13 cellular contexts compared by ENCODE assay signal in the genomic region with DNA sequence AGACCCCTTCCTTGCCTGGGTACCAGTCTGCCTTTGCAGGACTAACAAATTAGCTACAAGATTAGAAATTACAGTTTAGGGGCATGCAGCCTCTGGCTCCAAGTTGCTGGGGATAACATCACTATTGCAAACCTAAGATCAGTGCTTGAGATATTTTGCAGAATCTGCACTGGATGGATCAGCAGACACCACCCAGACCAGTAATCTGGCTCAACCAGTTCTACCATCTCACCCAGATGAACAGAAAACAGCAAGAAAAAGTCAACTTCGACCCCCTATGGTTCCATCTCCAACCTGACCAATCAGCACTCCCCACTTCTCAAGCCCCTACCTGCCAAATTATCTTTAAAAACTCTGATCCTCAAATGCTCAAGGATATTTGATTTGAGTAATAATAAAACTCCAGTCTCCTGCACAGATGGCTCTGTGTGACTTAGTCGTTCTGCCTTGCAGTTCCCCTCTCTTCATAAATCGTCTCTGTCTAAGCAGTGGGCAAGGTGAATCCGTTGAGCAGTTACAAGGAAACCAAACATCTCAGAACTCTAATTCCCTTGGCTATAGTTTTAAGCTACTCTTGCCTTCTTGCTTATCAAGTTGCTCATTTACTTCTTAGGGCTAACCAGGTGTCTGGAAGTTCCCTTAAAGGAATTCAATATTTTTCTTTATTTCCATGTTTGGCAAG. TPM values are rescaled to one million over a fixed set of nuclear protein-coding genes. Genes with fewer than 3 reads are reported as not detected.
DNase-seq lines count a peak whose midpoint lies in the region; TF ChIP-seq lines count a peak whose summit lies in the region.
"Had no signal": no experiment of that assay in that cellular context is flagged by ENCODE, and none has a peak within 500 bp of the region (broad histone marks: within the 10 kb centered on the region; RNA-seq: fewer than 3 reads in every experiment).

No MANE protein-coding gene starts in this region.

- in situ Hi-C loops in GM23248 (cut with MboI) = no loop called here

- H4K20me1 ChIP-seq in GM23248 (ENCODE audit: insufficient read depth) = no peaks in the 10 kb centered on the region
- no peaks in the 10 kb centered on the region for H4K20me1 ChIP-seq in neural progenitor cell (ENCODE audit: low read depth)

- H3K9ac ChIP-seq in GM23248 (no peak overlapping the region), neural progenitor cell (no peak overlapping the region)

- H3K9me2 ChIP-seq in GM23248 (ENCODE audit: insufficient read depth) = no peaks in the 10 kb centered on the region

- H3K27ac Mint-ChIP-seq in Caco-2 (ENCODE audit: unreplicated experiment) (peak overlapping the region; percentile 5), neural progenitor cell (no peak overlapping the region), glutamatergic neuron (ENCODE audit: unreplicated experiment) (no peak overlapping the region)
- H3K27ac Mint-ChIP-seq in activated T-helper 1 cell treated with anti-CD3 and anti-CD28 coated beads, Interleukin-12 subunit alpha, Interleukin-12 subunit beta, Interleukin-2, Interleukin-4 antibody, amounts not matched to agents 30 ng/mL and 10 ng/mL and 1 ng/mL, durations not matched to agents 14 hours and 24 hours and 36 hours = peak overlapping the region; percentile 80

- H3K9me3 ChIP-seq in Caco-2 = no peaks in the 10 kb centered on the region
- no peaks in the 10 kb centered on the region for H3K9me3 ChIP-seq in GM23248 (ENCODE audit: low read depth)
- H3K9me3 ChIP-seq in neural progenitor cell (ENCODE audit: low read depth) = no peaks in the 10 kb centered on the region
- H3K9me3 ChIP-seq: SJCRH30, suprapubic skin had no signal

- peaks cover 8% of the 10 kb centered on the region for H3K27me3 Mint-ChIP-seq in Caco-2 (ENCODE audit: insufficient read depth, unreplicated experiment)
- no peaks in the 10 kb centered on the region for H3K27me3 Mint-ChIP-seq in activated T-helper 1 cell treated with anti-CD3 and anti-CD28 coated beads, Interleukin-12 subunit alpha, Interleukin-12 subunit beta, Interleukin-2, Interleukin-4 antibody, amounts not matched to agents 30 ng/mL and 10 ng/mL and 1 ng/mL, durations not matched to agents 14 hours and 24 hours and 36 hours (ENCODE audit: insufficient read depth)
- H3K27me3 Mint-ChIP-seq in neural progenitor cell (ENCODE audit: insufficient read depth, low read depth) = no peaks in the 10 kb centered on the region
- no peaks in the 10 kb centered on the region for H3K27me3 Mint-ChIP-seq in glutamatergic neuron (ENCODE audit: unreplicated experiment)

- H3K79me2 ChIP-seq in GM23248 (ENCODE audit: insufficient read depth) = no peaks in the 10 kb centered on the region
- no peaks in the 10 kb centered on the region for H3K79me2 ChIP-seq in neural progenitor cell (ENCODE audit: low read depth)

- H3K4me3 Mint-ChIP-seq in Caco-2 (ENCODE audit: unreplicated experiment) = peak overlapping the region; percentile 14
- H3K4me3 Mint-ChIP-seq in activated T-helper 1 cell treated with anti-CD3 and anti-CD28 coated beads, Interleukin-12 subunit alpha, Interleukin-12 subunit beta, Interleukin-2, Interleukin-4 antibody, amounts not matched to agents 30 ng/mL and 10 ng/mL and 1 ng/mL, durations not matched to agents 14 hours and 24 hours and 36 hours = no peak overlapping the region
- H3K4me3 Mint-ChIP-seq in neural progenitor cell = no peak overlapping the region
- no peak overlapping the region for H3K4me3 Mint-ChIP-seq in glutamatergic neuron (ENCODE audit: unreplicated experiment)

- 17 to 20% methylated on average over 4 of the region's 4 CpGs for WGBS in GM23248 (ENCODE audit: low coverage in 1 of 2, low lambda C conversion rate in 2 of 2, missing lambda C conversion rate in 2 of 2), 2 experiments

- H3F3A ChIP-seq in GM23248 (ENCODE audit: insufficient read depth) (no peaks in the 10 kb centered on the region), neural progenitor cell (ENCODE audit: low read depth) (peaks cover 8% of the 10 kb centered on the region)

- H3K9me3 Mint-ChIP-seq in Caco-2 (ENCODE audit: unreplicated experiment) (no peaks in the 10 kb centered on the region), neural progenitor cell (peaks cover 4% of the 10 kb centered on the region), glutamatergic neuron (ENCODE audit: unreplicated experiment) (no peaks in the 10 kb centered on the region)
- H3K9me3 Mint-ChIP-seq in activated T-helper 1 cell treated with anti-CD3 and anti-CD28 coated beads, Interleukin-12 subunit alpha, Interleukin-12 subunit beta, Interleukin-2, Interleukin-4 antibody, amounts not matched to agents 30 ng/mL and 10 ng/mL and 1 ng/mL, durations not matched to agents 14 hours and 24 hours and 36 hours = no peaks in the 10 kb centered on the region

- H3K4me3 ChIP-seq in Caco-2 (ENCODE audit: low read depth, low read length) (no peak overlapping the region), GM23248 (no peak overlapping the region), neural progenitor cell (no peak overlapping the region)
- H3K4me3 ChIP-seq: cardiac muscle cell, SJCRH30, suprapubic skin had no signal

- no peak for TF ChIP-seq CTCF in Caco-2 (IDR thresholded peaks at IDR 0.05; ENCODE audit: insufficient read depth in 1 of 2, low read depth in 1 of 2, low read length in 1 of 2, severe bottlenecking in 1 of 2, unreplicated experiment in 1 of 2)
- no peak for TF ChIP-seq CTCF in neural progenitor cell (IDR thresholded peaks at IDR 0.05)
- TF ChIP-seq CTCF in glutamatergic neuron (IDR thresholded peaks at IDR 0.05; ENCODE audit: partially characterized antibody, unreplicated experiment) = no peak

- H3K36me3 ChIP-seq in Caco-2 (ENCODE audit: control insufficient read depth, insufficient read depth, low read length) (no peaks in the 10 kb centered on the region), GM23248 (ENCODE audit: low read depth) (no peaks in the 10 kb centered on the region), neural progenitor cell (no peaks in the 10 kb centered on the region)
- H3K36me3 ChIP-seq: cardiac muscle cell, SJCRH30, suprapubic skin had no signal

- POLR2A ChIA-PET in Caco-2 (lab: Charles Lee) = no interaction called here

- H3K27ac ChIP-seq in GM23248 (no peak overlapping the region), neural progenitor cell (no peak overlapping the region)
- H3K27ac ChIP-seq: cardiac muscle cell, SJCRH30, suprapubic skin had no signal

- H3K4me2 ChIP-seq in GM23248 (ENCODE audit: unreplicated experiment) (no peak overlapping the region), neural progenitor cell (peak overlapping the region; percentile 29)

- no TSS peak for BruUV-seq in Caco-2 (replicated peaks; lab: Mats Ljungman, UMichigan)

- H3K36me3 Mint-ChIP-seq in Caco-2 (ENCODE audit: insufficient read depth, unreplicated experiment) (no peaks in the 10 kb centered on the region), neural progenitor cell (no peaks in the 10 kb centered on the region), glutamatergic neuron (ENCODE audit: unreplicated experiment) (no peaks in the 10 kb centered on the region)
- H3K36me3 Mint-ChIP-seq in activated T-helper 1 cell treated with anti-CD3 and anti-CD28 coated beads, Interleukin-12 subunit alpha, Interleukin-12 subunit beta, Interleukin-2, Interleukin-4 antibody, amounts not matched to agents 30 ng/mL and 10 ng/mL and 1 ng/mL, durations not matched to agents 14 hours and 24 hours and 36 hours (ENCODE audit: low read depth) = peaks cover 6% of the 10 kb centered on the region

- intact Hi-C loops in Caco-2 (cut with micrococcal nuclease; ENCODE audit: unreplicated experiment) = loop anchor here (1.0 kb wide), 1 partner anchor 49 kb away; no protein-coding TSS in a partner anchor
- intact Hi-C loops in activated T-helper 1 cell treated with anti-CD3 and anti-CD28 coated beads, Interleukin-12 subunit alpha, Interleukin-12 subunit beta, Interleukin-2, Interleukin-4 antibody, amounts not matched to agents 30 ng/mL and 10 ng/mL and 1 ng/mL, durations not matched to agents 14 hours and 24 hours and 36 hours (cut with micrococcal nuclease) = no loop called here

- H2AFZ ChIP-seq in GM23248 (peak overlapping the region; percentile 75; the same call in 1 of the 2 replicates), neural progenitor cell (replicated peaks) (peak overlapping the region; percentile 15)

- H3K4me1 Mint-ChIP-seq in Caco-2 (ENCODE audit: low read depth, unreplicated experiment) = peaks cover 22% of the 10 kb centered on the region
- H3K4me1 Mint-ChIP-seq in activated T-helper 1 cell treated with anti-CD3 and anti-CD28 coated beads, Interleukin-12 subunit alpha, Interleukin-12 subunit beta, Interleukin-2, Interleukin-4 antibody, amounts not matched to agents 30 ng/mL and 10 ng/mL and 1 ng/mL, durations not matched to agents 14 hours and 24 hours and 36 hours (ENCODE audit: low read depth) = peaks cover 60% of the 10 kb centered on the region
- peaks cover 5% of the 10 kb centered on the region for H3K4me1 Mint-ChIP-seq in neural progenitor cell
- H3K4me1 Mint-ChIP-seq in glutamatergic neuron (ENCODE audit: low read depth, unreplicated experiment) = peaks cover 15% of the 10 kb centered on the region

- H3K4me1 ChIP-seq in Caco-2 (peaks cover 17% of the 10 kb centered on the region), GM23248 (ENCODE audit: insufficient read depth) (no peaks in the 10 kb centered on the region), neural progenitor cell (peaks cover 23% of the 10 kb centered on the region)
- H3K4me1 ChIP-seq: SJCRH30 had no signal

- H3K27me3 ChIP-seq in Caco-2 (replicated peaks; ENCODE audit: control insufficient read depth, insufficient read depth, low read length) = no peaks in the 10 kb centered on the region
- H3K27me3 ChIP-seq in GM23248 (replicated peaks; ENCODE audit: insufficient read depth) = no peaks in the 10 kb centered on the region
- H3K27me3 ChIP-seq in neural progenitor cell = no peaks in the 10 kb centered on the region
- H3K27me3 ChIP-seq: cardiac muscle cell, SJCRH30, suprapubic skin had no signal

- CTCF ChIA-PET in Caco-2 (lab: Charles Lee) = no interaction called here

- DNase-seq in Caco-2 (no peak), GM23248 (no peak), neural progenitor cell (ENCODE audit: low spot score) (no peak), hippocampal formation (lab: John Stamatoyannopoulos, UW) (no peak), glutamatergic neuron (no peak), Kasumi-1 (lab: John Stamatoyannopoulos, UW) (no peak)
- DNase-seq in activated T-helper 1 cell treated with anti-CD3 and anti-CD28 coated beads, Interleukin-12 subunit alpha, Interleukin-12 subunit beta, Interleukin-2, Interleukin-4 antibody, amounts not matched to agents 30 ng/mL and 10 ng/mL and 1 ng/mL, durations not matched to agents 14 hours and 24 hours and 36 hours (ENCODE audit: low spot score) = no peak
- DNase-seq: NCI-H526 treated with DMSO at 0.1 percent for 48 hours, SJCRH30 had no signal

RNA-seq across cellular contexts. Expression of a gene that starts 16.1 kb away (rescaled TPM):
- total RNA-seq in Caco-2 (2022) (25.0 and 27.5 TPM in 2 replicates), neural progenitor cell (ENCODE audit: low replicate concordance) (24.8 and 41.1 TPM in 2 replicates), glutamatergic neuron (ENCODE audit: unreplicated experiment) (35.5 TPM)
- 30.5 and 36.7 TPM in 2 replicates for total RNA-seq in GM23248 (2014; rRNA removed; shearing (Covaris generic))
- 41.6 and 42.0 TPM in 2 replicates for polyA plus RNA-seq in GM23248 (2016; fragmentation: Nextera tagmentation; extraction: Ambion mirVana)
- 16.6 TPM in 2 replicates for total RNA-seq in activated T-helper 1 cell treated with anti-CD3 and anti-CD28 coated beads, Interleukin-12 subunit alpha, Interleukin-12 subunit beta, Interleukin-2, Interleukin-4 antibody, amounts not matched to agents 30 ng/mL and 10 ng/mL and 1 ng/mL, durations not matched to agents 14 hours and 24 hours and 36 hours

RNA-seq across cellular contexts. Expression of a gene that starts 53.5 kb away (rescaled TPM):
- total RNA-seq in Caco-2 (2022) = not detected in 2 replicates
- total RNA-seq in GM23248 (2014; rRNA removed; shearing (Covaris generic)) = not detected in 2 replicates
- polyA plus RNA-seq in GM23248 (2016; fragmentation: Nextera tagmentation; extraction: Ambion mirVana) = not detected in 2 replicates
- total RNA-seq in activated T-helper 1 cell treated with anti-CD3 and anti-CD28 coated beads, Interleukin-12 subunit alpha, Interleukin-12 subunit beta, Interleukin-2, Interleukin-4 antibody, amounts not matched to agents 30 ng/mL and 10 ng/mL and 1 ng/mL, durations not matched to agents 14 hours and 24 hours and 36 hours = not detected in 2 replicates
- total RNA-seq in neural progenitor cell (ENCODE audit: low replicate concordance) = 0.03 TPM in 1 of 2 replicates, not detected in the other
- total RNA-seq in glutamatergic neuron (ENCODE audit: unreplicated experiment) = 0.78 TPM
- total RNA-seq: glomerular endothelial cell, kidney epithelial cell had no signal

Comparison
In these comparisons a context has a peak if more than half of its experiments do, and no peak if none do; other contexts are left out.
1. H3K27ac Mint-ChIP-seq: peak in Caco-2 (single experiment) and activated T-helper 1 cell treated with anti-CD3 and anti-CD28 coated beads, Interleukin-12 subunit alpha, Interleukin-12 subunit beta, Interleukin-2, Interleukin-4 antibody, amounts not matched to agents 30 ng/mL and 10 ng/mL and 1 ng/mL, durations not matched to agents 14 hours and 24 hours and 36 hours (single experiment); none in neural progenitor cell (single experiment) and glutamatergic neuron (single experiment).